Comparison of ENCODE assay signal across 19 cellular contexts in genomic region chr13:34506796-34507195, GRCh38.
"Had no signal": no experiment of that assay in that cellular context is flagged by ENCODE, and none has a peak within 500 bp of the region (broad histone marks: within the 10 kb centered on the region; RNA-seq: fewer than 3 reads in every experiment).

No MANE protein-coding gene starts in this region.

- H3K79me2 ChIP-seq: hepatocyte had no signal

- H3K27me3 ChIP-seq: dorsolateral prefrontal cortex, hepatocyte, tibial artery, upper lobe of left lung, uterus had no signal

- DNase-seq: cortex of kidney; dorsolateral prefrontal cortex; effector CD8-positive, alpha-beta T cell; foreskin melanocyte; head of caudate nucleus; kidney; naive thymus-derived CD4-positive, alpha-beta T cell; nephron progenitor cell; posterior cingulate gyrus; right cardiac atrium; stimulated activated CD4-positive, alpha-beta T cell treated with anti-CD3 and anti-CD28 coated beads, Interleukin-4, amount 100 ng/mL, for 1 hour; stimulated activated CD8-positive, alpha-beta memory T cell treated with anti-CD3 and anti-CD28 coated beads, Interleukin-4, amount 100 ng/mL, for 48 hours; stimulated activated naive CD8-positive, alpha-beta T cell treated with anti-CD3 and anti-CD28 coated beads, Interleukin-15, Interleukin-2, amounts not matched to agents 100 U/mL and 50 U/mL, for 24 hours; tibial artery; upper lobe of left lung; uterus had no signal

- H3K4me1 ChIP-seq: tibial artery, upper lobe of left lung, uterus had no signal

- H3K27ac ChIP-seq: dorsolateral prefrontal cortex, hepatocyte, tibial artery, upper lobe of left lung, uterus had no signal

- H2AFZ ChIP-seq: hepatocyte had no signal

- ATAC-seq: naive thymus-derived CD4-positive, alpha-beta T cell; right cardiac atrium; stimulated activated effector memory CD8-positive, alpha-beta T cell treated with anti-CD3 and anti-CD28 coated beads, Interleukin-12 subunit alpha, Interleukin-12 subunit beta, amount 100 ng/mL, for 72 hours; stimulated activated naive CD8-positive, alpha-beta T cell treated with anti-CD3 and anti-CD28 coated beads, Interleukin-15, Interleukin-2, amounts not matched to agents 100 U/mL and 50 U/mL, for 24 hours had no signal

- H3K4me2 ChIP-seq: hepatocyte, smooth muscle cell had no signal

- H3K4me3 ChIP-seq: dorsolateral prefrontal cortex, hepatocyte, smooth muscle cell, tibial artery, upper lobe of left lung, uterus had no signal

- H3K36me3 ChIP-seq: tibial artery, upper lobe of left lung, uterus had no signal

- H3K9me3 ChIP-seq: tibial artery, upper lobe of left lung, uterus had no signal
